In genomic region chr5:4372481-4372880, GRCh38 we compare ENCODE assay signal across 12 cellular contexts.
DNase-seq lines count a peak whose midpoint lies in the region; TF ChIP-seq lines count a peak whose summit lies in the region.
"Had no signal": no experiment of that assay in that cellular context is flagged by ENCODE, and none has a peak within 500 bp of the region (broad histone marks: within the 10 kb centered on the region; RNA-seq: fewer than 3 reads in every experiment).

No MANE protein-coding gene starts in this region.

- no peak overlapping the region for H3K23ac ChIP-seq in mesenchymal stem cell (ENCODE audit: low read length in 2 of 2)

- H3K14ac ChIP-seq in mesenchymal stem cell (ENCODE audit: low read length in 2 of 2): no peak overlapping the region

- DNase-seq in M059J (ENCODE audit: low read depth) (peak; percentile 15), MCF 10A (ENCODE audit: unreplicated experiment) (peak; percentile 54), mesenchymal stem cell (no peak), NCI-H1092 treated with DMSO at 0.1 percent for 48 hours (lab: John Stamatoyannopoulos, UW) (no peak), OCI-M2 (lab: John Stamatoyannopoulos, UW; ENCODE audit: unreplicated experiment) (no peak)
- no peak for DNase-seq in T-helper 2 cell treated with Interferon-gamma antibody and Interleukin-4, amounts not matched to agents 5 μg/mL and 100 μg/mL, for 36 hours (ENCODE audit: low spot score)
- DNase-seq in activated naive CD4-positive, alpha-beta T cell treated with Interleukin-2 at 50 U/mL for 16 hours: no peak
- DNase-seq: CD8-positive, alpha-beta memory T cell; DMS53; H7 had no signal

- H4K8ac ChIP-seq in mesenchymal stem cell (ENCODE audit: low read length): no peak overlapping the region

- TF ChIP-seq CTCF in MCF 10A (IDR thresholded peaks at IDR 0.05; ENCODE audit: unreplicated experiment): no peak

- intact Hi-C loops in MCF 10A (cut with micrococcal nuclease): no loop called here

- H3K9ac ChIP-seq in mesenchymal stem cell (ENCODE audit: low read length): peak overlapping the region; percentile 1

- no peak overlapping the region for H2BK120ac ChIP-seq in mesenchymal stem cell (ENCODE audit: low read depth, low read length)

- no peaks in the 10 kb centered on the region for H3K27me3 Mint-ChIP-seq in MCF 10A (ENCODE audit: insufficient read depth, unreplicated experiment)
- H3K27me3 Mint-ChIP-seq in T-helper 2 cell treated with Interferon-gamma antibody and Interleukin-4, amounts not matched to agents 5 μg/mL and 100 μg/mL, for 36 hours (ENCODE audit: low read depth): no peaks in the 10 kb centered on the region
- H3K27me3 Mint-ChIP-seq: B cell; CD8-positive, alpha-beta memory T cell had no signal

- peak overlapping the region; percentile 48 for H3K27ac Mint-ChIP-seq in MCF 10A (ENCODE audit: low read depth, unreplicated experiment)
- no peak overlapping the region for H3K27ac Mint-ChIP-seq in T-helper 2 cell treated with Interferon-gamma antibody and Interleukin-4, amounts not matched to agents 5 μg/mL and 100 μg/mL, for 36 hours
- H3K27ac Mint-ChIP-seq: B cell; CD8-positive, alpha-beta memory T cell; GM23338 had no signal

- no peak overlapping the region for H3K18ac ChIP-seq in mesenchymal stem cell (ENCODE audit: low read depth in 1 of 2, low read length in 2 of 2)

- no peaks in the 10 kb centered on the region for H3K79me1 ChIP-seq in mesenchymal stem cell (replicated peaks; ENCODE audit: low read length, poor library complexity, severe bottlenecking)

- no peak overlapping the region for H3K4me3 ChIP-seq in mesenchymal stem cell (ENCODE audit: insufficient read depth in 1 of 2, low read depth in 1 of 2, low read length in 2 of 2)
- H3K4me3 ChIP-seq: GM23338 had no signal

- H3K4me1 Mint-ChIP-seq in MCF 10A (ENCODE audit: insufficient read depth, unreplicated experiment): peaks cover 16% of the 10 kb centered on the region
- no peaks in the 10 kb centered on the region for H3K4me1 Mint-ChIP-seq in T-helper 2 cell treated with Interferon-gamma antibody and Interleukin-4, amounts not matched to agents 5 μg/mL and 100 μg/mL, for 36 hours (ENCODE audit: low read depth)
- H3K4me1 Mint-ChIP-seq: B cell; CD8-positive, alpha-beta memory T cell; GM23338 had no signal

- CTCF ChIA-PET in MCF 10A (lab: Yijun Ruan, JAX): no interaction called here

- H3K4me1 ChIP-seq in mesenchymal stem cell (ENCODE audit: control insufficient read depth, insufficient read depth, low read depth, low read length): no peaks in the 10 kb centered on the region

- H2BK5ac ChIP-seq in mesenchymal stem cell (ENCODE audit: low read depth, low read length, poor library complexity, severe bottlenecking): no peak overlapping the region

- no peak overlapping the region for H3K4me2 ChIP-seq in mesenchymal stem cell (ENCODE audit: low read length, poor library complexity, severe bottlenecking)
- H3K4me2 ChIP-seq: GM23338 had no signal

- H3K27ac ChIP-seq in mesenchymal stem cell (ENCODE audit: low read length, poor library complexity, severe bottlenecking): no peak overlapping the region

- no TSS peak for BruUV-seq in MCF 10A (replicated peaks; lab: Mats Ljungman, UMichigan)

- H4K91ac ChIP-seq in mesenchymal stem cell (ENCODE audit: low read length): no peak overlapping the region

- H3K9me3 ChIP-seq in mesenchymal stem cell (ENCODE audit: control insufficient read depth, low read length): no peaks in the 10 kb centered on the region

- H3K9me3 Mint-ChIP-seq in MCF 10A (ENCODE audit: unreplicated experiment): peaks cover 17% of the 10 kb centered on the region
- peaks cover 9% of the 10 kb centered on the region for H3K9me3 Mint-ChIP-seq in T-helper 2 cell treated with Interferon-gamma antibody and Interleukin-4, amounts not matched to agents 5 μg/mL and 100 μg/mL, for 36 hours
- H3K9me3 Mint-ChIP-seq: GM23338 had no signal

- H3K27me3 ChIP-seq in mesenchymal stem cell (ENCODE audit: control insufficient read depth in 1 of 2, insufficient read depth in 1 of 2, low read length in 2 of 2): no peaks in the 10 kb centered on the region

- no peak overlapping the region for H2BK15ac ChIP-seq in mesenchymal stem cell (ENCODE audit: low read depth, poor library complexity, severe bottlenecking)

- no CpG with 5 or more reads among the region's 1 CpG for WGBS in mesenchymal stem cell

- no peak overlapping the region for H2BK12ac ChIP-seq in mesenchymal stem cell (ENCODE audit: low read length in 2 of 2)

- H3K36me3 Mint-ChIP-seq in MCF 10A (ENCODE audit: insufficient read depth, unreplicated experiment): no peaks in the 10 kb centered on the region
- H3K36me3 Mint-ChIP-seq in T-helper 2 cell treated with Interferon-gamma antibody and Interleukin-4, amounts not matched to agents 5 μg/mL and 100 μg/mL, for 36 hours (ENCODE audit: low read depth): no peaks in the 10 kb centered on the region
- H3K36me3 Mint-ChIP-seq: CD8-positive, alpha-beta memory T cell had no signal

- H2AFZ ChIP-seq in mesenchymal stem cell (ENCODE audit: low read depth, low read length): no peak overlapping the region
- H2AFZ ChIP-seq: GM23338 had no signal

- no peak overlapping the region for H3K4ac ChIP-seq in mesenchymal stem cell (ENCODE audit: low read depth in 1 of 2, low read length in 2 of 2)

- H2AK5ac ChIP-seq in mesenchymal stem cell (ENCODE audit: low read length, severe bottlenecking): no peak overlapping the region

- no peak overlapping the region for H3K4me3 Mint-ChIP-seq in MCF 10A (ENCODE audit: unreplicated experiment)
- H3K4me3 Mint-ChIP-seq in T-helper 2 cell treated with Interferon-gamma antibody and Interleukin-4, amounts not matched to agents 5 μg/mL and 100 μg/mL, for 36 hours: no peak overlapping the region
- H3K4me3 Mint-ChIP-seq: B cell; CD8-positive, alpha-beta memory T cell; GM23338 had no signal

- POLR2A ChIA-PET in MCF 10A (lab: Yijun Ruan, JAX): interaction anchor here (0.6 to 1.7 kb wide), 2 partner anchors 39 to 56 kb away, joined by 3 read pairs; no protein-coding TSS in a partner anchor

- H3K36me3 ChIP-seq in mesenchymal stem cell (ENCODE audit: control insufficient read depth in 1 of 2, insufficient read depth in 2 of 2, low read depth in 1 of 2, low read length in 2 of 2): no peaks in the 10 kb centered on the region

Comparison
In these comparisons a context has a peak if more than half of its experiments do, and no peak if none do; other contexts are left out.
1. DNase-seq: peak in M059J (single experiment) and MCF 10A (single experiment); none in mesenchymal stem cell (single experiment), T-helper 2 cell treated with Interferon-gamma antibody and Interleukin-4, amounts not matched to agents 5 μg/mL and 100 μg/mL, for 36 hours (single experiment), NCI-H1092 treated with DMSO at 0.1 percent for 48 hours (single experiment), activated naive CD4-positive, alpha-beta T cell treated with Interleukin-2 at 50 U/mL for 16 hours (single experiment) and OCI-M2 (single experiment).